ENCODE assay signal across 41 cellular contexts in the genomic region with DNA sequence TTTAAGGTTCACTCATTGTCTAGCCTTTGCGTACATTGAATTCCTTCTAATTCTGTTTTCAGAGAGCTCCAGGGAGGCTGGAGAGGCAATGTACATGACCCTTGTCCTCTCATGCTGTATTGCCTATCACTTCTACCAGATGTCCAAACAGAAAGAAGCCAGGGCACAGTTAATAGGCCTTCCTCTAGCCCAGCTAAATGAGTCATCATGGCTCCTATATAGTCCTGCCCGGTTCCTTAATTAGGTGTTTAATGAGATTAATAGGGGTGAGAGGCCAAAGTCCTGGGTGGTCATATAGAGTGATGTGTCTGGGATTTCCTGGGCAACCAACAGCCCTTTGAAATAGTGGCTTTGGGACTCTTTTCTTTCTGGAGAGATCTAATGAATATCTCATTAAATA.
"Had no signal": no experiment of that assay in that cellular context is flagged by ENCODE, and none has a peak within 500 bp of the region (broad histone marks: within the 10 kb centered on the region; RNA-seq: fewer than 3 reads in every experiment).

No MANE protein-coding gene starts in this region.

- H3K27ac Mint-ChIP-seq: activated naive CD4-positive, alpha-beta T cell treated with anti-CD3 and anti-CD28 coated beads for 36 hours; activated naive CD4-positive, alpha-beta T cell treated with anti-CD3 and anti-CD28 coated beads, Interleukin-2, amount 10 ng/mL, durations not matched to agents 7 days and 5 days; activated naive CD4-positive, alpha-beta T cell treated with anti-CD3 and anti-CD28 coated beads, Interleukin-2, amount 50 U/mL, for 24 hours; activated naive CD4-positive, alpha-beta T cell treated with anti-CD3 and anti-CD28 coated beads, Interleukin-2, amount 50 U/mL, for 72 hours; activated naive CD8-positive, alpha-beta T cell; activated naive CD8-positive, alpha-beta T cell treated with anti-CD3 and anti-CD28 coated beads for 36 hours; activated naive CD8-positive, alpha-beta T cell treated with anti-CD3 and anti-CD28 coated beads, Interleukin-2, amount 10 ng/mL, durations not matched to agents 7 days and 5 days; activated naive CD8-positive, alpha-beta T cell treated with anti-CD3 and anti-CD28 coated beads, Interleukin-2, amount 50 U/mL, for 24 hours; activated T-cell treated with anti-CD3 and anti-CD28 coated beads, Interleukin-2, amount 50 U/mL, for 24 hours; activated T-cell treated with anti-CD3 and anti-CD28 coated beads, Interleukin-2, amount 50 U/mL, for 72 hours; activated T-helper 1 cell treated with anti-CD3 and anti-CD28 coated beads, Interleukin-12 subunit alpha, Interleukin-12 subunit beta, Interleukin-2, Interleukin-4 antibody, amounts not matched to agents 30 ng/mL and 10 ng/mL and 1 ng/mL, durations not matched to agents 14 hours and 24 hours and 36 hours; activated T-helper 17 cell treated with anti-CD3 and anti-CD28 coated beads, Interleukin-2, amount 50 U/mL, for 72 hours; activated T-helper 2 cell treated with anti-CD3 and anti-CD28 coated beads, Interferon-gamma antibody, Interleukin-2, Interleukin-4, amounts not matched to agents 10 μg/mL and 5 μg/mL and 100 μg/mL, durations not matched to agents 14 hours and 24 hours and 36 hours; brain had no signal

- FAIRE-seq: astrocyte, bronchial epithelial cell had no signal

- H3K36me3 ChIP-seq: adrenal gland, ascending aorta, brain microvascular endothelial cell, breast epithelium, cardiac muscle cell had no signal

- DNase-seq: activated effector memory CD4-positive, alpha-beta T cell treated with anti-CD3 and anti-CD28 coated beads, Interleukin-2, amount 50 U/mL, for 16 hours; activated effector memory CD4-positive, alpha-beta T cell treated with Interleukin-2 at 50 U/mL for 16 hours; activated gamma-delta T cell; activated gamma-delta T cell treated with Interleukin-2 at 50 U/mL for 16 hours; activated naive CD4-positive, alpha-beta T cell; activated naive CD4-positive, alpha-beta T cell treated with anti-CD3 and anti-CD28 coated beads for 36 hours; activated naive CD4-positive, alpha-beta T cell treated with anti-CD3 and anti-CD28 coated beads, Interleukin-2, amount 10 ng/mL, durations not matched to agents 7 days and 5 days; activated naive CD4-positive, alpha-beta T cell treated with anti-CD3 and anti-CD28 coated beads, Interleukin-2, amount 50 U/mL, for 16 hours; activated naive CD4-positive, alpha-beta T cell treated with Interleukin-2 at 50 U/mL for 16 hours; activated naive CD8-positive, alpha-beta T cell treated with anti-CD3 and anti-CD28 coated beads for 36 hours; activated naive CD8-positive, alpha-beta T cell treated with anti-CD3 and anti-CD28 coated beads, Interleukin-2, amount 10 ng/mL, durations not matched to agents 7 days and 5 days; activated naive CD8-positive, alpha-beta T cell treated with anti-CD3 and anti-CD28 coated beads, Interleukin-2, amount 50 U/mL, for 24 hours; activated T-cell treated with anti-CD3 and anti-CD28 coated beads for 4 hours; activated T-cell treated with anti-CD3 and anti-CD28 coated beads, Interleukin-2, amount 50 U/mL, for 1 hour; activated T-cell treated with anti-CD3 and anti-CD28 coated beads, Interleukin-2, amount 50 U/mL, for 24 hours; activated T-cell treated with anti-CD3 and anti-CD28 coated beads, Interleukin-2, amount 50 U/mL, for 4 hours; activated T-cell treated with anti-CD3 and anti-CD28 coated beads, Interleukin-2, amount 50 U/mL, for 48 hours; activated T-cell treated with anti-CD3 and anti-CD28 coated beads, Interleukin-2, amount 50 U/mL, for 72 hours; adrenal gland; amniotic stem cell; amygdala; anterior cingulate cortex; aorta; body of pancreas; brain microvascular endothelial cell; caudate nucleus; central memory CD4-positive, alpha-beta T cell; cerebellar nuclear complex had no signal

- H3K27ac ChIP-seq: adrenal gland, ascending aorta, body of pancreas, brain microvascular endothelial cell, breast epithelium, cardiac muscle cell had no signal

- H3K9me3 ChIP-seq: adrenal gland, ascending aorta had no signal

- H3K4me1 ChIP-seq: adrenal gland, ascending aorta, body of pancreas, breast epithelium had no signal

- H3K4me1 Mint-ChIP-seq: activated naive CD4-positive, alpha-beta T cell treated with anti-CD3 and anti-CD28 coated beads, Interleukin-2, amount 10 ng/mL, durations not matched to agents 7 days and 5 days; activated naive CD4-positive, alpha-beta T cell treated with anti-CD3 and anti-CD28 coated beads, Interleukin-2, amount 50 U/mL, for 24 hours; activated naive CD8-positive, alpha-beta T cell treated with anti-CD3 and anti-CD28 coated beads for 36 hours; activated naive CD8-positive, alpha-beta T cell treated with anti-CD3 and anti-CD28 coated beads, Interleukin-2, amount 10 ng/mL, durations not matched to agents 7 days and 5 days; activated naive CD8-positive, alpha-beta T cell treated with anti-CD3 and anti-CD28 coated beads, Interleukin-2, amount 50 U/mL, for 24 hours; activated T-helper 17 cell treated with anti-CD3 and anti-CD28 coated beads, Interleukin-2, amount 50 U/mL, for 72 hours; brain; central memory CD8-positive, alpha-beta T cell had no signal

- H3K4me3 ChIP-seq: adrenal gland, ascending aorta, body of pancreas, breast epithelium, cardiac muscle cell had no signal

- ATAC-seq: activated naive CD4-positive, alpha-beta T cell treated with anti-CD3 and anti-CD28 coated beads, Interleukin-2, amount 50 U/mL, for 72 hours; activated naive CD8-positive, alpha-beta T cell treated with anti-CD3 and anti-CD28 coated beads, Interleukin-2, amount 50 U/mL, for 24 hours; activated T-cell treated with anti-CD3 and anti-CD28 coated beads, Interleukin-2, amount 50 U/mL, for 4 hours; activated T-cell treated with anti-CD3 and anti-CD28 coated beads, Interleukin-2, amount 50 U/mL, for 72 hours; activated T-helper 17 cell treated with anti-CD3 and anti-CD28 coated beads, Interleukin-2, amount 50 U/mL, for 72 hours; body of pancreas had no signal

- H3K27me3 ChIP-seq: adrenal gland, ascending aorta, body of pancreas, brain microvascular endothelial cell, breast epithelium, cardiac muscle cell had no signal

- H3K9me3 Mint-ChIP-seq: activated T-cell treated with anti-CD3 and anti-CD28 coated beads, Interleukin-2, amount 50 U/mL, for 24 hours; central memory CD8-positive, alpha-beta T cell had no signal

- H3K36me3 Mint-ChIP-seq: activated naive CD4-positive, alpha-beta T cell treated with anti-CD3 and anti-CD28 coated beads, Interleukin-2, amount 10 ng/mL, durations not matched to agents 7 days and 5 days; activated naive CD4-positive, alpha-beta T cell treated with anti-CD3 and anti-CD28 coated beads, Interleukin-2, amount 50 U/mL, for 24 hours; activated naive CD8-positive, alpha-beta T cell; activated naive CD8-positive, alpha-beta T cell treated with anti-CD3 and anti-CD28 coated beads for 36 hours; activated naive CD8-positive, alpha-beta T cell treated with anti-CD3 and anti-CD28 coated beads, Interleukin-2, amount 10 ng/mL, durations not matched to agents 7 days and 5 days had no signal

- H3K4me3 Mint-ChIP-seq: activated naive CD4-positive, alpha-beta T cell treated with anti-CD3 and anti-CD28 coated beads for 36 hours; activated naive CD4-positive, alpha-beta T cell treated with anti-CD3 and anti-CD28 coated beads, Interleukin-2, amount 10 ng/mL, durations not matched to agents 7 days and 5 days; activated naive CD4-positive, alpha-beta T cell treated with anti-CD3 and anti-CD28 coated beads, Interleukin-2, amount 50 U/mL, for 24 hours; activated naive CD8-positive, alpha-beta T cell; activated naive CD8-positive, alpha-beta T cell treated with anti-CD3 and anti-CD28 coated beads for 36 hours; activated naive CD8-positive, alpha-beta T cell treated with anti-CD3 and anti-CD28 coated beads, Interleukin-2, amount 10 ng/mL, durations not matched to agents 7 days and 5 days; activated naive CD8-positive, alpha-beta T cell treated with anti-CD3 and anti-CD28 coated beads, Interleukin-2, amount 50 U/mL, for 24 hours; activated T-cell treated with anti-CD3 and anti-CD28 coated beads, Interleukin-2, amount 50 U/mL, for 24 hours; activated T-cell treated with anti-CD3 and anti-CD28 coated beads, Interleukin-2, amount 50 U/mL, for 4 hours; activated T-cell treated with anti-CD3 and anti-CD28 coated beads, Interleukin-2, amount 50 U/mL, for 72 hours; activated T-helper 1 cell treated with anti-CD3 and anti-CD28 coated beads, Interleukin-12 subunit alpha, Interleukin-12 subunit beta, Interleukin-2, Interleukin-4 antibody, amounts not matched to agents 30 ng/mL and 10 ng/mL and 1 ng/mL, durations not matched to agents 14 hours and 24 hours and 36 hours; activated T-helper 17 cell treated with anti-CD3 and anti-CD28 coated beads, Interleukin-2, amount 50 U/mL, for 72 hours; brain; central memory CD8-positive, alpha-beta T cell had no signal
